Comparison of ENCODE assay signal across 12 cellular contexts in genomic region chr3:12427551-12427950, GRCh38.
"Had no signal": no experiment of that assay in that cellular context is flagged by ENCODE, and none has a peak within 500 bp of the region (broad histone marks: within the 10 kb centered on the region; RNA-seq: fewer than 3 reads in every experiment).

No MANE protein-coding gene starts in this region.

- H3K27me3 ChIP-seq: ovary had no signal

- DNase-seq: activated CD4-positive, alpha-beta memory T cell treated with anti-CD3 and anti-CD28 coated beads for 36 hours; activated effector memory CD4-positive, alpha-beta T cell treated with anti-CD3 and anti-CD28 coated beads, Interleukin-2, amount 50 U/mL, for 16 hours; activated naive CD8-positive, alpha-beta T cell treated with anti-CD3 and anti-CD28 coated beads for 36 hours; activated T-cell treated with anti-CD3 and anti-CD28 coated beads, Interleukin-2, amount 50 U/mL, for 4 hours; aorta; gastrocnemius medialis; left ventricle myocardium superior; mesendoderm; ovary; stimulated activated CD4-positive, alpha-beta T cell treated with anti-CD3 and anti-CD28 coated beads, Interleukin-4, amount 100 ng/mL, for 1 hour; stimulated activated CD8-positive, alpha-beta memory T cell treated with anti-CD3 and anti-CD28 coated beads, Interleukin-4, amount 100 ng/mL, for 48 hours had no signal

- ATAC-seq: activated T-cell treated with anti-CD3 and anti-CD28 coated beads, Interleukin-2, amount 50 U/mL, for 4 hours; gastrocnemius medialis; left ventricle myocardium superior had no signal

- H3K36me3 ChIP-seq: gastrocnemius medialis, ovary, thoracic aorta had no signal

- H3K4me3 ChIP-seq: gastrocnemius medialis, ovary, thoracic aorta had no signal

- H3K4me1 ChIP-seq: gastrocnemius medialis had no signal

- H3K27ac ChIP-seq: gastrocnemius medialis, ovary, thoracic aorta had no signal

- H3K9me3 ChIP-seq: gastrocnemius medialis, ovary, thoracic aorta had no signal
